19 cellular contexts compared by ENCODE assay signal in the genomic region with DNA sequence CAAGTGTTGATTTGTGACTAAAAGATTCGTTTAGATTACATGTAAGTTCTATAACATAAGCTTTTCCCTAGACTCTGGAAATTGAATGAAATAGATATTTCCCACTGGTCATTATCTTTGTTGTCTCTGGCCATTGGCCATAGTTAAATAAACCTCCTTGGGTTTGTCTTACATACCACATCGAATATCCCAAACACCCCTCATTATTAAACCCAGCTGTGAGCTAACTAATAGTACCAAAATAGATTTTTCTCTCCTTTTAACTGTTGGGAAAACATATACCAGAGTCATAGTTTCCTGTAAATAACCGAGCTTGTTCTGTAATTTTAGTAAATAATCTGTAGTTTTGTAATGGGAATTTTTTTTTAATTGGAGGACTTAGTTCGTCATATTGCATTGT.
"Had no signal": no experiment of that assay in that cellular context is flagged by ENCODE, and none has a peak within 500 bp of the region (broad histone marks: within the 10 kb centered on the region; RNA-seq: fewer than 3 reads in every experiment).

No MANE protein-coding gene starts in this region.

- H3K27ac ChIP-seq: neutrophil, psoas muscle, right lobe of liver, testis, tibial nerve, upper lobe of right lung, vagina had no signal

- H3K4me3 Mint-ChIP-seq: dendritic cell treated with granulocyte-macrophage colony-stimulating factor and Interleukin-4, amounts not matched to agents 40 ng/mL and 50 ng/mL, for 4 days; effector memory CD8-positive, alpha-beta T cell; naive thymus-derived CD4-positive, alpha-beta T cell; stimulated activated effector memory CD8-positive, alpha-beta T cell treated with anti-CD3 and anti-CD28 coated beads, Interleukin-12 subunit alpha, Interleukin-12 subunit beta, amount 100 ng/mL, for 72 hours; stimulated activated naive CD8-positive, alpha-beta T cell treated with anti-CD3 and anti-CD28 coated beads, Interleukin-15, amount 100 ng/mL, for 72 hours had no signal

- DNase-seq: effector memory CD8-positive, alpha-beta T cell; heart right ventricle; hypothalamus; kidney glomerular epithelial cell; mesendoderm; naive thymus-derived CD4-positive, alpha-beta T cell; psoas muscle; retina; right lobe of liver; stimulated activated naive CD8-positive, alpha-beta T cell treated with anti-CD3 and anti-CD28 coated beads, Interleukin-15, amount 100 ng/mL, for 72 hours; testis; upper lobe of right lung had no signal

- H3K27me3 ChIP-seq: heart right ventricle, neutrophil, right lobe of liver, testis, tibial nerve, upper lobe of right lung, vagina had no signal

- H3K36me3 ChIP-seq: heart right ventricle, neutrophil, right lobe of liver, tibial nerve, upper lobe of right lung, vagina had no signal

- H3K4me1 Mint-ChIP-seq: naive thymus-derived CD4-positive, alpha-beta T cell; stimulated activated effector memory CD8-positive, alpha-beta T cell treated with anti-CD3 and anti-CD28 coated beads, Interleukin-12 subunit alpha, Interleukin-12 subunit beta, amount 100 ng/mL, for 72 hours; stimulated activated naive CD8-positive, alpha-beta T cell treated with anti-CD3 and anti-CD28 coated beads, Interleukin-15, amount 100 ng/mL, for 72 hours had no signal

- H3K4me3 ChIP-seq: heart right ventricle, psoas muscle, right lobe of liver, testis, tibial nerve, upper lobe of right lung, vagina had no signal

- H3K4me1 ChIP-seq: psoas muscle, right lobe of liver, testis, tibial nerve, upper lobe of right lung, vagina had no signal

- H3K27ac Mint-ChIP-seq: dendritic cell treated with granulocyte-macrophage colony-stimulating factor and Interleukin-4, amounts not matched to agents 40 ng/mL and 50 ng/mL, for 4 days; effector memory CD8-positive, alpha-beta T cell; naive thymus-derived CD4-positive, alpha-beta T cell; stimulated activated effector memory CD8-positive, alpha-beta T cell treated with anti-CD3 and anti-CD28 coated beads, Interleukin-12 subunit alpha, Interleukin-12 subunit beta, amount 100 ng/mL, for 72 hours; stimulated activated naive CD8-positive, alpha-beta T cell treated with anti-CD3 and anti-CD28 coated beads, Interleukin-15, amount 100 ng/mL, for 72 hours had no signal

- H3K27me3 Mint-ChIP-seq: dendritic cell treated with granulocyte-macrophage colony-stimulating factor and Interleukin-4, amounts not matched to agents 40 ng/mL and 50 ng/mL, for 4 days; effector memory CD8-positive, alpha-beta T cell; stimulated activated naive CD8-positive, alpha-beta T cell treated with anti-CD3 and anti-CD28 coated beads, Interleukin-15, amount 100 ng/mL, for 72 hours had no signal

- H3K9me3 ChIP-seq: neutrophil, right lobe of liver, testis, tibial nerve, upper lobe of right lung, vagina had no signal

- H3K9me3 Mint-ChIP-seq: effector memory CD8-positive, alpha-beta T cell; stimulated activated effector memory CD8-positive, alpha-beta T cell treated with anti-CD3 and anti-CD28 coated beads, Interleukin-12 subunit alpha, Interleukin-12 subunit beta, amount 100 ng/mL, for 72 hours; stimulated activated naive CD8-positive, alpha-beta T cell treated with anti-CD3 and anti-CD28 coated beads, Interleukin-15, amount 100 ng/mL, for 72 hours had no signal

- FAIRE-seq: frontal cortex, islet of Langerhans had no signal

- H3K36me3 Mint-ChIP-seq: naive thymus-derived CD4-positive, alpha-beta T cell; stimulated activated effector memory CD8-positive, alpha-beta T cell treated with anti-CD3 and anti-CD28 coated beads, Interleukin-12 subunit alpha, Interleukin-12 subunit beta, amount 100 ng/mL, for 72 hours had no signal
